17 cellular contexts compared by ENCODE assay signal in the genomic region with DNA sequence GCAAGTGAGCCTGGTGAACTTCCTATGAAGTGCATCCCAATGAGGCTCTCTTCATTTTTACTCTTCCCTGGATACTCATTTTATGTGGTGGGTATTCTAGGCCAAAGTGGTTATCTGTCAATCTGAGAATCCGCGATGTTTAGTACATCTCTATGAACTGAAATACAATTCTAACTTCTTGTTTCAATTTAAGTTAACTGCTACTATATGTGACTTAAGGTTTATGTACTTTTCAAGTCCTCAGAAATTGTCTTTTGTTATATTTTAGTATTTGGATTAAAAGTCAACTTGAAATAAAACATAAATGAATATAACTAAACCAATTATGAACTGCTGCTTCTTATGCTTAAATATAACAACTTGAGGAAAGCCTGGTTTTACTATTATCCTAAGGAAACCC.
A peak's percentile ranks its signal among the peaks of the same experiment; 100 is the strongest.
DNase-seq lines count a peak whose midpoint lies in the region; ATAC-seq, FAIRE-seq and TF ChIP-seq lines count a peak whose summit lies in the region.
"Had no signal": no experiment of that assay in that cellular context is flagged by ENCODE, and none has a peak within 500 bp of the region (broad histone marks: within the 10 kb centered on the region; RNA-seq: fewer than 3 reads in every experiment).

No MANE protein-coding gene starts in this region.

- no peaks in the 10 kb centered on the region for H3K27me3 ChIP-seq in left ventricle myocardium inferior (ENCODE audit: low read depth)
- no peaks in the 10 kb centered on the region for H3K27me3 ChIP-seq in astrocyte (ENCODE audit: insufficient read depth, low read length)
- no peaks in the 10 kb centered on the region for H3K27me3 ChIP-seq in stomach smooth muscle (ENCODE audit: control insufficient read depth in 1 of 2, insufficient read depth in 2 of 2, low read length in 2 of 2)
- H3K27me3 ChIP-seq: BLaER1 treated with 17β-estradiol and CSF1 and Interleukin-3, amounts not matched to agents 10 nM and 100 nM had no signal

- intact Hi-C loops in left ventricle myocardium inferior (cut with micrococcal nuclease): no loop called here
- intact Hi-C loops in Right ventricle myocardium inferior (cut with DNase I): loop anchor here (5.0 kb wide), 1 partner anchor 60 kb away; a partner anchor contains a TSS

- H3K36me3 Mint-ChIP-seq in astrocyte (ENCODE audit: low read depth, unreplicated experiment) (peaks cover 15% of the 10 kb centered on the region), nephron progenitor cell (ENCODE audit: low read depth) (peaks cover 44% of the 10 kb centered on the region)
- H3K36me3 Mint-ChIP-seq: CD4-positive, CD25-positive, alpha-beta regulatory T cell had no signal

- peaks cover 97% of the 10 kb centered on the region for H3K79me2 ChIP-seq in astrocyte (ENCODE audit: insufficient read depth, low read length)

- H4K20me1 ChIP-seq in astrocyte (ENCODE audit: insufficient read depth, low read length): peaks cover 97% of the 10 kb centered on the region

- peaks cover 64% of the 10 kb centered on the region for H3K4me1 ChIP-seq in left ventricle myocardium inferior
- H3K4me1 ChIP-seq in astrocyte (ENCODE audit: insufficient read depth, low read length): no peaks in the 10 kb centered on the region
- peaks cover 3% of the 10 kb centered on the region for H3K4me1 ChIP-seq in stomach smooth muscle (ENCODE audit: control insufficient read depth, insufficient read depth, low read length)

- no peaks in the 10 kb centered on the region for H3K36me3 ChIP-seq in left ventricle myocardium inferior
- peaks cover 6% of the 10 kb centered on the region for H3K36me3 ChIP-seq in astrocyte (ENCODE audit: insufficient read depth, low read length)
- H3K36me3 ChIP-seq in stomach smooth muscle (ENCODE audit: control insufficient read depth in 2 of 2, insufficient read depth in 2 of 2, low read length in 2 of 2): no peaks in the 10 kb centered on the region

- DNase-seq in left ventricle myocardium inferior: no peak
- no peak for DNase-seq in Right ventricle myocardium inferior (ENCODE audit: missing footprints)
- no peak for DNase-seq in astrocyte (ENCODE audit: low read depth)
- no peak for DNase-seq in nephron progenitor cell
- DNase-seq in HTR-8/SVneo (ENCODE audit: insufficient read length, low spot score): no peak
- DNase-seq: ACHN; CD4-positive, CD25-positive, alpha-beta regulatory T cell; DMS53; GOT3; H9; IMR-90 had no signal

- no peak for FAIRE-seq in astrocyte (lab: Jason Lieb, UNC)
- no peak for FAIRE-seq in HTR-8/SVneo (lab: Jason Lieb, UNC)
- FAIRE-seq: GM18507 had no signal

- H3K9me3 ChIP-seq in left ventricle myocardium inferior (replicated peaks) (peaks cover 4% of the 10 kb centered on the region), astrocyte (ENCODE audit: insufficient read depth, low read depth, low read length) (no peaks in the 10 kb centered on the region), stomach smooth muscle (ENCODE audit: control insufficient read depth in 2 of 2, low read length in 2 of 2) (no peaks in the 10 kb centered on the region)

- H3K4me3 Mint-ChIP-seq in astrocyte (ENCODE audit: unreplicated experiment) (no peak overlapping the region), nephron progenitor cell (no peak overlapping the region)
- H3K4me3 Mint-ChIP-seq: CD4-positive, CD25-positive, alpha-beta regulatory T cell; H9 had no signal

- H3K27ac Mint-ChIP-seq in astrocyte (ENCODE audit: unreplicated experiment): peak overlapping the region; percentile 44
- peak overlapping the region; percentile 70 for H3K27ac Mint-ChIP-seq in nephron progenitor cell
- H3K27ac Mint-ChIP-seq: CD4-positive, CD25-positive, alpha-beta regulatory T cell had no signal

- H3K4me2 ChIP-seq in astrocyte (ENCODE audit: low read length): no peak overlapping the region

- H2AFZ ChIP-seq in astrocyte (ENCODE audit: low read depth, low read length): no peak overlapping the region

- H3K4me1 Mint-ChIP-seq in astrocyte (ENCODE audit: low read depth, unreplicated experiment) (peaks cover 61% of the 10 kb centered on the region), nephron progenitor cell (peaks cover 31% of the 10 kb centered on the region)
- H3K4me1 Mint-ChIP-seq: CD4-positive, CD25-positive, alpha-beta regulatory T cell had no signal

- H3K27me3 Mint-ChIP-seq in astrocyte (ENCODE audit: low read depth, unreplicated experiment) (no peaks in the 10 kb centered on the region), nephron progenitor cell (ENCODE audit: low read depth, poor library complexity) (no peaks in the 10 kb centered on the region)

- no peak overlapping the region for H3K4me3 ChIP-seq in left ventricle myocardium inferior
- no peak overlapping the region for H3K4me3 ChIP-seq in astrocyte (ENCODE audit: insufficient read depth, low read depth, low read length)
- H3K4me3 ChIP-seq in stomach smooth muscle (ENCODE audit: low read length in 2 of 2): no peak overlapping the region
- H3K4me3 ChIP-seq: BLaER1 treated with 17β-estradiol and CSF1 and Interleukin-3, amounts not matched to agents 10 nM and 100 nM had no signal

- TF ChIP-seq CTCF in left ventricle myocardium inferior (IDR thresholded peaks at IDR 0.05; ENCODE audit: borderline replicate concordance) (no peak), astrocyte (IDR thresholded peaks at IDR 0.05; ENCODE audit: insufficient read depth, low read depth, low read length) (no peak), nephron progenitor cell (IDR thresholded peaks at IDR 0.05) (no peak)

- H3K27ac ChIP-seq in left ventricle myocardium inferior (replicated peaks): peak overlapping the region; percentile 74
- H3K27ac ChIP-seq in astrocyte (ENCODE audit: low read depth, low read length): no peak overlapping the region
- H3K27ac ChIP-seq in stomach smooth muscle (ENCODE audit: low read length): peak overlapping the region; percentile 37
- H3K27ac ChIP-seq: BLaER1 treated with 17β-estradiol and CSF1 and Interleukin-3, amounts not matched to agents 10 nM and 100 nM; HL-60 had no signal

- H3K9ac ChIP-seq in astrocyte (ENCODE audit: low read length) (no peak overlapping the region), stomach smooth muscle (ENCODE audit: low read length in 2 of 2) (no peak overlapping the region)
- H3K9ac ChIP-seq: BLaER1 treated with 17β-estradiol and CSF1 and Interleukin-3, amounts not matched to agents 10 nM and 100 nM had no signal

- ATAC-seq in Right ventricle myocardium inferior (no peak), HG03521 (IDR thresholded peaks at IDR 0.05; ENCODE audit: unreplicated experiment) (no peak), HG02852 (IDR thresholded peaks at IDR 0.05; ENCODE audit: unreplicated experiment) (no peak)

- H3K9me3 Mint-ChIP-seq in astrocyte (ENCODE audit: unreplicated experiment) (no peaks in the 10 kb centered on the region), nephron progenitor cell (peaks cover 7% of the 10 kb centered on the region)
- H3K9me3 Mint-ChIP-seq: CD4-positive, CD25-positive, alpha-beta regulatory T cell; H9 had no signal
